ENCODE assay signal across 13 cellular contexts in the genomic region with DNA sequence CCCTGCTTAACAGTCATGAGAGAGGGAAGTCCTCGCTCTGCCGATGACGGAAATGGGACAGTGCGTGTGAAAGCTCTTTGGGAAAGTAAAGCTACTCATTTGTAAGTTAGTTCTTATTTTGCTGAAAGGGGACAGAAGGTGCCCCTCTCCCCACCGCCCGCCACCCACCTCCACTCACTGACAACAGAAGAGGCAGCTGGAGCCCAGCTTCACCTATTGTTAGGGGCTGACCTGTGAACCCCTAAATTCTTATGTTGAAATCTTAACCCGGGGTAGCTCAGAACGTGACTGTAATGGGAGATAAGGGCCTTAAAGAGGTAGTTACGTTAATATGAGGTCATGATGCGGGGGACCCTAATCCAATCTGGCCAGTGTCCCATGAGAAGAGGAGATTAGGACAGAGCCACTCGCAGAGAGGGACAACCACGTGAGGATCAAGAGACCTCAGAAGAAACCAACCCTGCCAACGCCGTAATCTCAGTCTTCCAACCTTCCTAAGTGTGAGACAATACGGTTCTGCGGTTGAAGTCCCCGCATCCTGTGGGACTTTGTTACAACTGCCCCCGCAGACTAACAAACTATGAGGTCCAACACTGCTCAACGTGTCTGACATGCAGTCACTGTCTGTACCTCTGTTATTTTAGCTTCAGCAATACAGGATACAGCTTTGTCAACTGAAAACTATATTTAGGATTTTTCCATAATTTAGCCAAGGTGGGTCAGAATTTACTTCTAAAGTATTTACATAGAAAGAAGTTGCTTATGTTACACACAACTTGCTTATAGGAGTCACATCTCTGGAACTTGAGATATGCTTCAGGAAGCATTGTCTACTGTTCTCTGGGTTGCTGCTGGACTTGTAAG.
"Had no signal": no experiment of that assay in that cellular context is flagged by ENCODE, and none has a peak within 500 bp of the region (broad histone marks: within the 10 kb centered on the region; RNA-seq: fewer than 3 reads in every experiment).

No MANE protein-coding gene starts in this region.

- H3K4me3 ChIP-seq: cardiac muscle cell, colonic mucosa, heart left ventricle, suprapubic skin had no signal

- H3K27ac ChIP-seq: cardiac muscle cell, colonic mucosa, parathyroid adenoma, suprapubic skin had no signal

- H3K9me3 ChIP-seq: colonic mucosa, heart left ventricle, suprapubic skin had no signal

- H2AFZ ChIP-seq: parathyroid adenoma had no signal

- H3K9ac ChIP-seq: parathyroid adenoma had no signal

- H3K4me1 ChIP-seq: colonic mucosa, parathyroid adenoma had no signal

- DNase-seq: activated CD4-positive, alpha-beta T cell treated with anti-CD3 and anti-CD28 coated beads for 1 hour; activated CD4-positive, alpha-beta T cell treated with anti-CD3 and anti-CD28 coated beads, Interleukin-2, amount 50 U/mL, for 48 hours; activated naive CD4-positive, alpha-beta T cell; colonic mucosa; effector CD4-positive, alpha-beta T cell; heart left ventricle; retina; small intestine; stimulated activated naive CD4-positive, alpha-beta T cell; T-helper 2 cell had no signal

- H3K36me3 ChIP-seq: cardiac muscle cell, colonic mucosa, heart left ventricle, suprapubic skin had no signal

- ATAC-seq: heart left ventricle had no signal

- H3K27me3 ChIP-seq: cardiac muscle cell, colonic mucosa, heart left ventricle, suprapubic skin had no signal

- H3K79me2 ChIP-seq: parathyroid adenoma had no signal
